Comparison of ENCODE assay signal across 1 cellular context in genomic region chr1:100950776-100951175, GRCh38.
TF ChIP-seq lines count a peak whose summit lies in the region.

No MANE protein-coding gene starts in this region.

TF ChIP-seq in GM23338, 12 proteins besides CTCF, POLR2A, EP300 and RAD21 (continued from another document):
- no peak for TF ChIP-seq ZNF462 (CRISPR knock-in tag; IDR thresholded peaks at IDR 0.05)
- TF ChIP-seq ZNF331 (CRISPR knock-in tag; IDR thresholded peaks at IDR 0.05; ENCODE audit: low read depth): no peak
- TF ChIP-seq POLR2AphosphoS5 (IDR thresholded peaks at IDR 0.05; ENCODE audit: low read depth): no peak
